Comparison of ENCODE assay signal across 14 cellular contexts in genomic region chr6:18203786-18204185, GRCh38.
"Had no signal": no experiment of that assay in that cellular context is flagged by ENCODE, and none has a peak within 500 bp of the region (broad histone marks: within the 10 kb centered on the region; RNA-seq: fewer than 3 reads in every experiment).

No MANE protein-coding gene starts in this region.

- H3K27me3 ChIP-seq: pancreas, tibial nerve had no signal

- ATAC-seq: natural killer cell treated with Interleukin-12 subunit alpha and Interleukin-12 subunit beta and Interleukin-15 and Interleukin-18, amount 100 ng/mL, for 72 hours; pancreas; right cardiac atrium; stimulated activated effector memory CD8-positive, alpha-beta T cell treated with anti-CD3 and anti-CD28 coated beads, Interleukin-12 subunit alpha, Interleukin-12 subunit beta, amount 100 ng/mL, for 72 hours; stimulated activated naive CD8-positive, alpha-beta T cell treated with anti-CD3 and anti-CD28 coated beads, Interleukin-15, amount 100 ng/mL, for 72 hours had no signal

- DNase-seq: activated gamma-delta T cell treated with Interleukin-2 at 50 U/mL for 16 hours; activated T-cell treated with anti-CD3 and anti-CD28 coated beads, Interleukin-2, amount 50 U/mL, for 1 hour; aorta; cerebellar nuclear complex; foreskin fibroblast; left ventricle myocardium inferior; pancreas; right cardiac atrium; stimulated activated CD4-positive, alpha-beta T cell treated with anti-CD3 and anti-CD28 coated beads, Interleukin-1b, Interleukin-23, amount 100 ng/mL, for 48 hours; stimulated activated naive CD8-positive, alpha-beta T cell treated with anti-CD3 and anti-CD28 coated beads, Interleukin-15, amount 100 ng/mL, for 72 hours had no signal

- H3K27me3 Mint-ChIP-seq: activated naive CD4-positive, alpha-beta T cell treated with anti-CD3 and anti-CD28 coated beads, Interleukin-2, amount 50 U/mL, for 24 hours; natural killer cell treated with Interleukin-12 subunit alpha and Interleukin-12 subunit beta and Interleukin-15 and Interleukin-18, amount 100 ng/mL, for 72 hours; stimulated activated naive CD8-positive, alpha-beta T cell treated with anti-CD3 and anti-CD28 coated beads, Interleukin-15, amount 100 ng/mL, for 72 hours had no signal

- H3K4me1 ChIP-seq: left ventricle myocardium inferior, pancreas, tibial nerve had no signal

- H3K9me3 Mint-ChIP-seq: activated naive CD4-positive, alpha-beta T cell treated with anti-CD3 and anti-CD28 coated beads, Interleukin-2, amount 50 U/mL, for 24 hours; natural killer cell treated with Interleukin-12 subunit alpha and Interleukin-12 subunit beta and Interleukin-15 and Interleukin-18, amount 100 ng/mL, for 72 hours; stimulated activated effector memory CD8-positive, alpha-beta T cell treated with anti-CD3 and anti-CD28 coated beads, Interleukin-12 subunit alpha, Interleukin-12 subunit beta, amount 100 ng/mL, for 72 hours; stimulated activated naive CD8-positive, alpha-beta T cell treated with anti-CD3 and anti-CD28 coated beads, Interleukin-15, amount 100 ng/mL, for 72 hours had no signal

- H3K4me3 ChIP-seq: left ventricle myocardium inferior, pancreas, tibial nerve had no signal

- H3K9me3 ChIP-seq: left ventricle myocardium inferior, pancreas, tibial nerve had no signal

- H3K27ac Mint-ChIP-seq: activated naive CD4-positive, alpha-beta T cell treated with anti-CD3 and anti-CD28 coated beads, Interleukin-2, amount 50 U/mL, for 24 hours; natural killer cell treated with Interleukin-12 subunit alpha and Interleukin-12 subunit beta and Interleukin-15 and Interleukin-18, amount 100 ng/mL, for 72 hours; stimulated activated effector memory CD8-positive, alpha-beta T cell treated with anti-CD3 and anti-CD28 coated beads, Interleukin-12 subunit alpha, Interleukin-12 subunit beta, amount 100 ng/mL, for 72 hours; stimulated activated naive CD8-positive, alpha-beta T cell treated with anti-CD3 and anti-CD28 coated beads, Interleukin-15, amount 100 ng/mL, for 72 hours had no signal

- H3K4me1 Mint-ChIP-seq: activated naive CD4-positive, alpha-beta T cell treated with anti-CD3 and anti-CD28 coated beads, Interleukin-2, amount 50 U/mL, for 24 hours; stimulated activated effector memory CD8-positive, alpha-beta T cell treated with anti-CD3 and anti-CD28 coated beads, Interleukin-12 subunit alpha, Interleukin-12 subunit beta, amount 100 ng/mL, for 72 hours; stimulated activated naive CD8-positive, alpha-beta T cell treated with anti-CD3 and anti-CD28 coated beads, Interleukin-15, amount 100 ng/mL, for 72 hours had no signal

- H3K27ac ChIP-seq: left ventricle myocardium inferior, pancreas, tibial nerve had no signal

- H3K4me3 Mint-ChIP-seq: activated naive CD4-positive, alpha-beta T cell treated with anti-CD3 and anti-CD28 coated beads, Interleukin-2, amount 50 U/mL, for 24 hours; natural killer cell treated with Interleukin-12 subunit alpha and Interleukin-12 subunit beta and Interleukin-15 and Interleukin-18, amount 100 ng/mL, for 72 hours; stimulated activated effector memory CD8-positive, alpha-beta T cell treated with anti-CD3 and anti-CD28 coated beads, Interleukin-12 subunit alpha, Interleukin-12 subunit beta, amount 100 ng/mL, for 72 hours; stimulated activated naive CD8-positive, alpha-beta T cell treated with anti-CD3 and anti-CD28 coated beads, Interleukin-15, amount 100 ng/mL, for 72 hours had no signal
